ENCODE assay signal across 8 cellular contexts in the genomic region with DNA sequence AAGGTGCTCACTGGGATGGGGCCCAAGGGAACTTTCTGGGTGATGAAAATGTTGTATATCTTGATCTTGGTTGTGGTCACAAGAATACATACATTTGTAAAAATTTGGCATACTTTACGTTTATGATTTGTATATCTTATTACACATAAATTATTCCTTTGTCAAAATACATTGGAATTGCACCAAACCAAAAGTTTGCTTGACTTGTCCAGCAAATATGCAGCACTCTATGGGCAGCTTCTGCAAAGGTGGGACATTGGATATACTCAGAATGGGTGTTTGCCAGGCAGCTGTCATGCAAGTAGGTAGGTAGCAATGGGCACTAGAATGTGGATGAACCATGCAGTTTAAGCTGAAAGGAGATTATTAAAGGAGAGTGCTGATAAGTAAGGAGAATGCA.
"Had no signal": no experiment of that assay in that cellular context is flagged by ENCODE, and none has a peak within 500 bp of the region (broad histone marks: within the 10 kb centered on the region; RNA-seq: fewer than 3 reads in every experiment).

No MANE protein-coding gene starts in this region.

- FAIRE-seq: G401.6, GM12878, GM12891, GM12892, GM18507, GM19239 had no signal

- ATAC-seq: GM12878 had no signal

- DNase-seq: GDM1, GF-D8 had no signal

- H3K4me3 ChIP-seq: GM12878 had no signal
